1 cellular context compared by ENCODE assay signal in the genomic region with DNA sequence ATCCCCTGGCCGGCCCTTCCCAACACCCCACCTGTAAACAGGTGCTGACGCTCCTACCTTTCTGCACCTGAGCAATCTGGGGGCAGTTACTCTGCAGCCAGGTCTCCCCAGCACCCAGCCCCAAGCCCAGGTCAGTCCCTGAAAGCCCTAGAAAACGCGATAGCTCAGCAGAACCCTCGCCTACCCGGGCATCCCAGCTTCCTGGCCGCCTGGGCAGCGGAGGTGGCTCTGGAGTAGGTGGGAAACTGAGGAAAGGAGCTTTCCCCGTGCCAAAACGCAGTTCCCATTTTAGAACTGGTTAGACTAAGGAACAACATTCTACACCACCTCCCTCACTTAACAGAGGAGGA.
TF ChIP-seq lines count a peak whose summit lies in the region.

No MANE protein-coding gene starts in this region.

TF ChIP-seq in K562, 482 proteins besides CTCF, POLR2A, EP300 and RAD21 (continued from another document):
- TF ChIP-seq, protein P1, sequence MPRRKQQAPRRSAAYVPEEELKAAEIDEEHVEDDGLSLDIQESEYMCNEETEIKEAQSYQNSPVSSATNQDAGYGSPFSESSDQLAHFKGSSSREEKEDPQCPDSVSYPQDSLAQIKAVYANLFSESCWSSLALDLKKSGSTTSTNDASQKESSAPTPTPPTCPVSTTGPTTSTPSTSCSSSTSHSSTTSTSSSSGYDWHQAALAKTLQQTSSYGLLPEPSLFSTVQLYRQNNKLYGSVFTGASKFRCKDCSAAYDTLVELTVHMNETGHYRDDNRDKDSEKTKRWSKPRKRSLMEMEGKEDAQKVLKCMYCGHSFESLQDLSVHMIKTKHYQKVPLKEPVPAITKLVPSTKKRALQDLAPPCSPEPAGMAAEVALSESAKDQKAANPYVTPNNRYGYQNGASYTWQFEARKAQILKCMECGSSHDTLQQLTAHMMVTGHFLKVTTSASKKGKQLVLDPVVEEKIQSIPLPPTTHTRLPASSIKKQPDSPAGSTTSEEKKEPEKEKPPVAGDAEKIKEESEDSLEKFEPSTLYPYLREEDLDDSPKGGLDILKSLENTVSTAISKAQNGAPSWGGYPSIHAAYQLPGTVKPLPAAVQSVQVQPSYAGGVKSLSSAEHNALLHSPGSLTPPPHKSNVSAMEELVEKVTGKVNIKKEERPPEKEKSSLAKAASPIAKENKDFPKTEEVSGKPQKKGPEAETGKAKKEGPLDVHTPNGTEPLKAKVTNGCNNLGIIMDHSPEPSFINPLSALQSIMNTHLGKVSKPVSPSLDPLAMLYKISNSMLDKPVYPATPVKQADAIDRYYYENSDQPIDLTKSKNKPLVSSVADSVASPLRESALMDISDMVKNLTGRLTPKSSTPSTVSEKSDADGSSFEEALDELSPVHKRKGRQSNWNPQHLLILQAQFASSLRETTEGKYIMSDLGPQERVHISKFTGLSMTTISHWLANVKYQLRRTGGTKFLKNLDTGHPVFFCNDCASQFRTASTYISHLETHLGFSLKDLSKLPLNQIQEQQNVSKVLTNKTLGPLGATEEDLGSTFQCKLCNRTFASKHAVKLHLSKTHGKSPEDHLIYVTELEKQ (CRISPR knock-in tag; IDR thresholded peaks at IDR 0.05), result no peak
- TF ChIP-seq ETS2 (tag; IDR thresholded peaks at IDR 0.05; ENCODE audit: borderline replicate concordance, poor library complexity, severe bottlenecking) (no peak), NRF1 (conservative IDR thresholded peaks at IDR 0.05 in 1 of 2, IDR thresholded peaks at IDR 0.05 in 1 of 2) (no peak), RBM14 (IDR thresholded peaks at IDR 0.05; ENCODE audit: borderline replicate concordance, insufficient read depth, low read depth, low read length) (no peak), CBX5 (IDR thresholded peaks at IDR 0.05; ENCODE audit: borderline replicate concordance, low read depth) (no peak), NCOA6 (IDR thresholded peaks at IDR 0.05) (no peak), ELF2 (CRISPR knock-in tag; IDR thresholded peaks at IDR 0.05) (no peak), MIER1 (IDR thresholded peaks at IDR 0.05; ENCODE audit: low read depth) (no peak), ZNF143 (CRISPR knock-in tag; IDR thresholded peaks at IDR 0.05) (no peak)
- TF ChIP-seq, protein P2, sequence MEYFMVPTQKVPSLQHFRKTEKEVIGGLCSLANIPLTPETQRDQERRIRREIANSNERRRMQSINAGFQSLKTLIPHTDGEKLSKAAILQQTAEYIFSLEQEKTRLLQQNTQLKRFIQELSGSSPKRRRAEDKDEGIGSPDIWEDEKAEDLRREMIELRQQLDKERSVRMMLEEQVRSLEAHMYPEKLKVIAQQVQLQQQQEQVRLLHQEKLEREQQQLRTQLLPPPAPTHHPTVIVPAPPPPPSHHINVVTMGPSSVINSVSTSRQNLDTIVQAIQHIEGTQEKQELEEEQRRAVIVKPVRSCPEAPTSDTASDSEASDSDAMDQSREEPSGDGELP (CRISPR knock-in tag; IDR thresholded peaks at IDR 0.05; ENCODE audit: borderline replicate concordance), result no peak
- TF ChIP-seq, protein P3, sequence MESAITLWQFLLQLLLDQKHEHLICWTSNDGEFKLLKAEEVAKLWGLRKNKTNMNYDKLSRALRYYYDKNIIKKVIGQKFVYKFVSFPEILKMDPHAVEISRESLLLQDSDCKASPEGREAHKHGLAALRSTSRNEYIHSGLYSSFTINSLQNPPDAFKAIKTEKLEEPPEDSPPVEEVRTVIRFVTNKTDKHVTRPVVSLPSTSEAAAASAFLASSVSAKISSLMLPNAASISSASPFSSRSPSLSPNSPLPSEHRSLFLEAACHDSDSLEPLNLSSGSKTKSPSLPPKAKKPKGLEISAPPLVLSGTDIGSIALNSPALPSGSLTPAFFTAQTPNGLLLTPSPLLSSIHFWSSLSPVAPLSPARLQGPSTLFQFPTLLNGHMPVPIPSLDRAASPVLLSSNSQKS (CRISPR knock-in tag; IDR thresholded peaks at IDR 0.05), result no peak
- TF ChIP-seq, protein P4, sequence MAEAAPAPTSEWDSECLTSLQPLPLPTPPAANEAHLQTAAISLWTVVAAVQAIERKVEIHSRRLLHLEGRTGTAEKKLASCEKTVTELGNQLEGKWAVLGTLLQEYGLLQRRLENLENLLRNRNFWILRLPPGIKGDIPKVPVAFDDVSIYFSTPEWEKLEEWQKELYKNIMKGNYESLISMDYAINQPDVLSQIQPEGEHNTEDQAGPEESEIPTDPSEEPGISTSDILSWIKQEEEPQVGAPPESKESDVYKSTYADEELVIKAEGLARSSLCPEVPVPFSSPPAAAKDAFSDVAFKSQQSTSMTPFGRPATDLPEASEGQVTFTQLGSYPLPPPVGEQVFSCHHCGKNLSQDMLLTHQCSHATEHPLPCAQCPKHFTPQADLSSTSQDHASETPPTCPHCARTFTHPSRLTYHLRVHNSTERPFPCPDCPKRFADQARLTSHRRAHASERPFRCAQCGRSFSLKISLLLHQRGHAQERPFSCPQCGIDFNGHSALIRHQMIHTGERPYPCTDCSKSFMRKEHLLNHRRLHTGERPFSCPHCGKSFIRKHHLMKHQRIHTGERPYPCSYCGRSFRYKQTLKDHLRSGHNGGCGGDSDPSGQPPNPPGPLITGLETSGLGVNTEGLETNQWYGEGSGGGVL (CRISPR knock-in tag; IDR thresholded peaks at IDR 0.05), result no peak
- TF ChIP-seq, protein P5, sequence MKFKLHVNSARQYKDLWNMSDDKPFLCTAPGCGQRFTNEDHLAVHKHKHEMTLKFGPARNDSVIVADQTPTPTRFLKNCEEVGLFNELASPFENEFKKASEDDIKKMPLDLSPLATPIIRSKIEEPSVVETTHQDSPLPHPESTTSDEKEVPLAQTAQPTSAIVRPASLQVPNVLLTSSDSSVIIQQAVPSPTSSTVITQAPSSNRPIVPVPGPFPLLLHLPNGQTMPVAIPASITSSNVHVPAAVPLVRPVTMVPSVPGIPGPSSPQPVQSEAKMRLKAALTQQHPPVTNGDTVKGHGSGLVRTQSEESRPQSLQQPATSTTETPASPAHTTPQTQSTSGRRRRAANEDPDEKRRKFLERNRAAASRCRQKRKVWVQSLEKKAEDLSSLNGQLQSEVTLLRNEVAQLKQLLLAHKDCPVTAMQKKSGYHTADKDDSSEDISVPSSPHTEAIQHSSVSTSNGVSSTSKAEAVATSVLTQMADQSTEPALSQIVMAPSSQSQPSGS (CRISPR knock-in tag; IDR thresholded peaks at IDR 0.05), result no peak
- TF ChIP-seq, protein P6, sequence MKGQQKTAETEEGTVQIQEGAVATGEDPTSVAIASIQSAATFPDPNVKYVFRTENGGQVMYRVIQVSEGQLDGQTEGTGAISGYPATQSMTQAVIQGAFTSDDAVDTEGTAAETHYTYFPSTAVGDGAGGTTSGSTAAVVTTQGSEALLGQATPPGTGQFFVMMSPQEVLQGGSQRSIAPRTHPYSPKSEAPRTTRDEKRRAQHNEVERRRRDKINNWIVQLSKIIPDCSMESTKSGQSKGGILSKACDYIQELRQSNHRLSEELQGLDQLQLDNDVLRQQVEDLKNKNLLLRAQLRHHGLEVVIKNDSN (CRISPR knock-in tag; IDR thresholded peaks at IDR 0.05), result no peak
